7 cellular contexts compared by ENCODE assay signal in the genomic region with DNA sequence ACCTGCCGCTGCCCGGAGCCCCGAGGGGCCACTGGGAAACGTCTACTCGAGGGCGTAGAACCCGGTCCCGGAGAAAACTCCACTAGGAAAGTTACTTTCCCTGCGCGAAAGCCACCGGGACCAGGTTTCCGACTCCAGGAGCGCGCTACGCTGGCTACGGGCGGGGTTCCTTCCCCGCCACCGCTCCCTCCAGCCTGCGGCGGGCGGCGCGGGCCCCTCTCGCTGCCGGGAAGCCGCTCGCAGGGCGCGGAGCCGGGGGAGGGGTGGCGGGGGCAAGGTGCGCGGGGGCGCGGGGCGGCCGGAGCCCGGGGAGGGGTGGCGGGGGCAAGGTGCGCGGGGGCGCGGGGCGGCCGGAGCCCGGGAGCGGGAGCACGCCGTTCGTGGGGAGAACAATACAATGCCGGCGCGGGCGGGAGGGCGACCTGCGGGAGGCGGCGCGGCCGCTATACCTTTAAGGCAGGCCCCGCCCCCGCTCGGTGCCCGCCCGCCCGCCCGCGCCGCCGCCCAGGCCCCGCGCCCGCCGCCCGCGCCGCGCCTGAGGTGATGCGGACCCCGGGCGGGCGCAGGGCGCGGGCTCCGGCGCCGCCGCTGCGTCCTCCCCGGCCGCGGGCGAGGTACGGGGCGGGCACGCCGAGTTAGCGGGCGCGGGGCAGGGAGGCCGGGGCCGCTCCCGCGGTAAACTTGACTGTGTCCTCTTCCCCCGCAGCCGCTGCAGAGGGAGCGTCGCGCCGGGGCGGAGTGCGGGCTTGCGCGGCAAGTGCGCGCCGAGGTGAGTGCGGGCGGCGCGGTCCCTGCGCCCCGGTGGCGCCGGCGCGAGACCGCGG.
DNase-seq lines count a peak whose midpoint lies in the region; ATAC-seq, FAIRE-seq and TF ChIP-seq lines count a peak whose summit lies in the region.

No MANE protein-coding gene starts in this region.

- peaks cover 22% of the 10 kb centered on the region for H3K4me1 ChIP-seq in cardiac muscle cell (ENCODE audit: low read depth)

- peaks cover 3% of the 10 kb centered on the region for H3K36me3 Mint-ChIP-seq in activated naive CD4-positive, alpha-beta T cell treated with anti-CD3 and anti-CD28 coated beads, Interleukin-2, amount 10 ng/mL, durations not matched to agents 7 days and 5 days
- peaks cover 8% of the 10 kb centered on the region for H3K36me3 Mint-ChIP-seq in progenitor cell of endocrine pancreas (ENCODE audit: insufficient read depth)

- CTCF ChIA-PET in activated naive CD4-positive, alpha-beta T cell treated with anti-CD3 and anti-CD28 coated beads, Interleukin-2, amount 10 ng/mL, durations not matched to agents 7 days and 5 days (lab: Charles Lee) = interaction anchor here (1.6 kb wide), 1 partner anchor 12 kb away, joined by 4 read pairs; no protein-coding TSS in a partner anchor

- peak overlapping the region; percentile 80 for H3K27ac ChIP-seq in cardiac muscle cell

- H3K27ac Mint-ChIP-seq in activated naive CD4-positive, alpha-beta T cell treated with anti-CD3 and anti-CD28 coated beads, Interleukin-2, amount 10 ng/mL, durations not matched to agents 7 days and 5 days = no peak overlapping the region
- peak overlapping the region; percentile 87 for H3K27ac Mint-ChIP-seq in progenitor cell of endocrine pancreas

- H3K9me3 Mint-ChIP-seq in activated naive CD4-positive, alpha-beta T cell treated with anti-CD3 and anti-CD28 coated beads, Interleukin-2, amount 10 ng/mL, durations not matched to agents 7 days and 5 days = no peaks in the 10 kb centered on the region
- no peaks in the 10 kb centered on the region for H3K9me3 Mint-ChIP-seq in progenitor cell of endocrine pancreas (ENCODE audit: low read depth)

- peak overlapping the region; percentile 81 for H3K4me3 Mint-ChIP-seq in activated naive CD4-positive, alpha-beta T cell treated with anti-CD3 and anti-CD28 coated beads, Interleukin-2, amount 10 ng/mL, durations not matched to agents 7 days and 5 days
- peak overlapping the region; percentile 80 for H3K4me3 Mint-ChIP-seq in progenitor cell of endocrine pancreas (ENCODE audit: low read depth)

- peaks cover 22% of the 10 kb centered on the region for H3K4me1 Mint-ChIP-seq in activated naive CD4-positive, alpha-beta T cell treated with anti-CD3 and anti-CD28 coated beads, Interleukin-2, amount 10 ng/mL, durations not matched to agents 7 days and 5 days
- peaks cover 42% of the 10 kb centered on the region for H3K4me1 Mint-ChIP-seq in progenitor cell of endocrine pancreas (ENCODE audit: low read depth)

- peak overlapping the region; percentile 60 for H3K4me3 ChIP-seq in cardiac muscle cell

- no peaks in the 10 kb centered on the region for H3K9me3 ChIP-seq in cardiac muscle cell (ENCODE audit: low read depth)

- TF ChIP-seq CTCF in cardiac muscle cell (IDR thresholded peaks at IDR 0.05; ENCODE audit: low read depth, low read length) (no peak), progenitor cell of endocrine pancreas (IDR thresholded peaks at IDR 0.05; ENCODE audit: unreplicated experiment) (no peak)

- no peak for TF ChIP-seq POLR2A in GM12892 (IDR thresholded peaks at IDR 0.05; ENCODE audit: low read depth, low read length)

- ATAC-seq in HG02571 (IDR thresholded peaks at IDR 0.05; ENCODE audit: unreplicated experiment) (peak; percentile 75), HG03139 (IDR thresholded peaks at IDR 0.05; ENCODE audit: unreplicated experiment) (no peak)

- H3K36me3 ChIP-seq in cardiac muscle cell = peaks cover 8% of the 10 kb centered on the region

- FAIRE-seq in GM12892 (lab: Jason Lieb, UNC) = no peak

- peaks cover 7% of the 10 kb centered on the region for H3K27me3 ChIP-seq in cardiac muscle cell

- H3K27me3 Mint-ChIP-seq in activated naive CD4-positive, alpha-beta T cell treated with anti-CD3 and anti-CD28 coated beads, Interleukin-2, amount 10 ng/mL, durations not matched to agents 7 days and 5 days = peaks cover 61% of the 10 kb centered on the region
- H3K27me3 Mint-ChIP-seq in progenitor cell of endocrine pancreas = no peaks in the 10 kb centered on the region

- DNase-seq in GM12892 (ENCODE audit: insufficient read length) = peak; percentile 41
- DNase-seq in NCI-H774 (lab: John Stamatoyannopoulos, UW) = peak; percentile 63
- peak; percentile 59 for DNase-seq in activated naive CD4-positive, alpha-beta T cell treated with anti-CD3 and anti-CD28 coated beads, Interleukin-2, amount 10 ng/mL, durations not matched to agents 7 days and 5 days
- peak; percentile 40 to 73 for DNase-seq in cardiac muscle cell (ENCODE audit: low read depth in 1 of 2, low spot score in 1 of 2)
- peak; percentile 51 for DNase-seq in progenitor cell of endocrine pancreas (ENCODE audit: low spot score, unreplicated experiment)
